Comparison of ENCODE assay signal across 24 cellular contexts in the genomic region with DNA sequence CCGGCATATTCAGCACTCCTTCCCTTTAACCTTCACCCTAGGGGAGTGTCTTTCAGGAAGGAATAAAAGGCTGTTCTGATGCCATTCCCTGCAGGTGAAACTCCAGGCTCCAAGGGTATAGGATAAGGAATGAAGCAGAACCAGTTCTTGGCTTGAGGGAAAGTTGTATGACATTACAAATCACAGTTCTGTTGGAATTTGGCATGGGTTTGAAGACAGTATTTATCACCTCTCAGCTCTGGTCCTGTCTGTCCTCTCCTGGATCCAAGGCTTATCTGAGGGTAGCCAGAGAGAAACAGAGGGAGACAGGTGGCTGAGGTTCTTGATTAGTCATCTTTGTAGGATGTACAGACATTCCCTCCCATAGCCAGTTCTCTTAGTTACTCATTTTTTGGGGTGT. TPM values are rescaled to one million over a fixed set of nuclear protein-coding genes. Genes with fewer than 3 reads are reported as not detected.
DNase-seq lines count a peak whose midpoint lies in the region; ATAC-seq, FAIRE-seq and TF ChIP-seq lines count a peak whose summit lies in the region.
"Had no signal": no experiment of that assay in that cellular context is flagged by ENCODE, and none has a peak within 500 bp of the region (broad histone marks: within the 10 kb centered on the region; RNA-seq: fewer than 3 reads in every experiment).

No MANE protein-coding gene starts in this region.

- H3K27me3 ChIP-seq in breast epithelium, result no peaks in the 10 kb centered on the region
- H3K27me3 ChIP-seq: BLaER1 treated with 17β-estradiol and CSF1 and Interleukin-3, amounts not matched to agents 10 nM and 100 nM; right lobe of liver had no signal

- H3K27ac ChIP-seq in breast epithelium, result peak overlapping the region; percentile 21 to 56
- H3K27ac ChIP-seq: A549; BLaER1 treated with 17β-estradiol and CSF1 and Interleukin-3, amounts not matched to agents 10 nM and 100 nM; GM23248; lower lobe of right lung; right lobe of liver; thoracic aorta had no signal

- H3K4me1 ChIP-seq in breast epithelium, result no peaks in the 10 kb centered on the region

- no peak overlapping the region for H3K4me3 ChIP-seq in breast epithelium
- H3K4me3 ChIP-seq: A549; BLaER1 treated with 17β-estradiol and CSF1 and Interleukin-3, amounts not matched to agents 10 nM and 100 nM; GM23248; lower lobe of right lung; right lobe of liver; thoracic aorta had no signal

- TF ChIP-seq CTCF in breast epithelium (IDR thresholded peaks at IDR 0.05), result no peak
- no peak for TF ChIP-seq CTCF in D721Med (IDR thresholded peaks at IDR 0.05; ENCODE audit: insufficient read depth, missing control alignments)

- no peak for TF ChIP-seq POLR2A in breast epithelium (IDR thresholded peaks at IDR 0.05)

- intact Hi-C loops in breast epithelium (cut with DNase I; ENCODE audit: low total_unique reads) (no loop called here), left colon (cut with DNase I, micrococcal nuclease) (no loop called here)

- ATAC-seq in left colon (peak; percentile 54), GM21367 (IDR thresholded peaks at IDR 0.05; ENCODE audit: unreplicated experiment) (no peak)
- ATAC-seq: A549; effector memory CD8-positive, alpha-beta T cell; lower lobe of right lung; right lobe of liver; stimulated activated memory B cell treated with anti-CD40 and anti-IgM and Interleukin-4, amounts not matched to agents 10 μg/mL and 1 μg/mL and 100 μg/mL, for 72 hours had no signal

- no peak for FAIRE-seq in D721Med (lab: Jason Lieb, UNC)
- no peak for FAIRE-seq in frontal cortex (lab: Jason Lieb, UNC)
- FAIRE-seq: A549, astrocyte, G401.6 had no signal

- H3K36me3 ChIP-seq in breast epithelium, result no peaks in the 10 kb centered on the region

- DNase-seq in AG08396 (ENCODE audit: low spot score) (peak; percentile 2), HT-29 (ENCODE audit: low spot score) (peak; percentile 73), breast epithelium (ENCODE audit: low spot score in 2 of 2) (no peak), left colon (no peak), NCI-H748 (lab: John Stamatoyannopoulos, UW; ENCODE audit: unreplicated experiment) (no peak), D721Med (ENCODE audit: insufficient read length, low spot score) (no peak), frontal cortex (ENCODE audit: low spot score in 2 of 2) (no peak)
- DNase-seq: activated CD4-positive, CD25-positive, alpha-beta regulatory T cell treated with anti-CD3 and anti-CD28 coated beads, Interleukin-2, amount 50 U/mL, for 72 hours; effector memory CD8-positive, alpha-beta T cell; glutamatergic neuron; GM23248; immature natural killer cell; lower lobe of right lung; naive B cell; NCI-H2081 treated with DMSO at 0.1 percent for 48 hours; right lobe of liver; T-helper 9 cell had no signal

- no peaks in the 10 kb centered on the region for H3K9me3 ChIP-seq in breast epithelium
- H3K9me3 ChIP-seq: A549; BLaER1 treated with 17β-estradiol and CSF1 and Interleukin-3, amounts not matched to agents 10 nM and 100 nM; lower lobe of right lung; right lobe of liver; thoracic aorta had no signal

RNA-seq across cellular contexts. Expression of gene RAB11A, which starts 37.1 kb away (rescaled TPM):
- total RNA-seq in HT-29 (2014; rRNA removed; shearing (Covaris generic)), result 233 and 329 TPM in 2 replicates
- total RNA-seq in breast epithelium, result 100 to 1,000 TPM; 108 to 156 (median 147) TPM
- 100 to 1,000 TPM; 334 to 358 TPM for total RNA-seq in left colon
- 190 TPM for total RNA-seq in frontal cortex

Comparison
In these comparisons a context has a peak if more than half of its experiments do, and no peak if none do; other contexts are left out.
1. DNase-seq: peak in AG08396 (single experiment) and HT-29 (single experiment); none in breast epithelium (0 of 2), left colon (0 of 2), NCI-H748 (single experiment), D721Med (single experiment) and frontal cortex (0 of 2).